Comparison of ENCODE assay signal across 8 cellular contexts in genomic region chr6:127266892-127267741, GRCh38.
DNase-seq lines count a peak whose midpoint lies in the region; ATAC-seq lines count a peak whose summit lies in the region.

No MANE protein-coding gene starts in this region.

- DNase-seq in NCI-H82 (lab: John Stamatoyannopoulos, UW), result peak; percentile 74
- DNase-seq in NCI-H82 treated with DMSO at 0.1 percent for 48 hours (lab: John Stamatoyannopoulos, UW; ENCODE audit: unreplicated experiment), result no peak
- DNase-seq in NCI-H146 treated with DMSO at 0.1 percent for 48 hours (lab: John Stamatoyannopoulos, UW; ENCODE audit: unreplicated experiment), result peak; percentile 82
- peak; percentile 70 for DNase-seq in activated CD4-positive, CD25-positive, alpha-beta regulatory T cell treated with anti-CD3 and anti-CD28 coated beads, Interleukin-2, amount 50 U/mL, for 72 hours
- DNase-seq in cerebellar cortex (ENCODE audit: low spot score), result peak; percentile 55
- peak; percentile 87 for DNase-seq in left kidney (ENCODE audit: low read depth, low spot score)
- peak; percentile 31 to 53 for DNase-seq in stimulated activated CD4-positive, alpha-beta T cell treated with anti-CD3 and anti-CD28 coated beads, Interleukin-4, amount 100 ng/mL, for 4 hours

- peak; percentile 80 for ATAC-seq in HG02798 (IDR thresholded peaks at IDR 0.05; ENCODE audit: poor library complexity, unreplicated experiment)
